In genomic region chr17:81487487-81488275, GRCh38 we compare ENCODE assay signal across 8 cellular contexts. TPM values are rescaled to one million over a fixed set of nuclear protein-coding genes. Genes with fewer than 3 reads are reported as not detected.
A peak's percentile ranks its signal among the peaks of the same experiment; 100 is the strongest.
DNase-seq lines count a peak whose midpoint lies in the region; ATAC-seq and TF ChIP-seq lines count a peak whose summit lies in the region.

No MANE protein-coding gene starts in this region.

- WGBS in esophagus squamous epithelium, 2 donors = 0 to 80% methylated on average over 1 to 2 of the region's 87 CpGs

- H3K27ac ChIP-seq in esophagus squamous epithelium = peak overlapping the region; percentile 65 to 86 (median 74)

- peak overlapping the region; percentile 42 to 73 (median 56) for H3K4me3 ChIP-seq in esophagus squamous epithelium

- intact Hi-C loops in esophagus squamous epithelium (cut with DNase I) = loop anchor here (10.0 kb wide), 1 partner anchor 193 kb away; the partner anchor contains the start of gene SLC38A10

- peak overlapping the region; percentile 57 for H3K4me3 Mint-ChIP-seq in stimulated activated effector memory CD8-positive, alpha-beta T cell treated with anti-CD3 and anti-CD28 coated beads, Interleukin-12 subunit alpha, Interleukin-12 subunit beta, amount 100 ng/mL, for 72 hours

- DNase-seq in EH (ENCODE audit: low read depth) (peak; percentile 77), NCI-H82 treated with DMSO at 0.1 percent for 48 hours (lab: John Stamatoyannopoulos, UW; ENCODE audit: unreplicated experiment) (peak; percentile 39), esophagus squamous epithelium (lab: John Stamatoyannopoulos, UW) (no peak), myocyte (ENCODE audit: low read depth) (peak; percentile 79)
- DNase-seq in activated T-cell treated with anti-CD3 and anti-CD28 coated beads, Interleukin-2, amount 50 U/mL, for 48 hours = peak; percentile 81 to 88
- DNase-seq in stimulated activated effector memory CD8-positive, alpha-beta T cell treated with anti-CD3 and anti-CD28 coated beads, Interleukin-12 subunit alpha, Interleukin-12 subunit beta, amount 100 ng/mL, for 72 hours (ENCODE audit: low spot score in 2 of 2) = peak; percentile 80 to 83

- ATAC-seq in HG03159 (IDR thresholded peaks at IDR 0.05; ENCODE audit: unreplicated experiment) (peak; percentile 57), GM21717 (IDR thresholded peaks at IDR 0.05; ENCODE audit: unreplicated experiment) (no peak)
- ATAC-seq in stimulated activated effector memory CD8-positive, alpha-beta T cell treated with anti-CD3 and anti-CD28 coated beads, Interleukin-12 subunit alpha, Interleukin-12 subunit beta, amount 100 ng/mL, for 72 hours = peak; percentile 90

- peaks cover 29 to 48% (median 30%) of the 10 kb centered on the region in 3 donors for H3K4me1 ChIP-seq in esophagus squamous epithelium

- no peak for TF ChIP-seq CTCF in esophagus squamous epithelium (IDR thresholded peaks at IDR 0.05)

- H3K9me3 ChIP-seq in esophagus squamous epithelium = no peaks in the 10 kb centered on the region

- H3K27me3 ChIP-seq in esophagus squamous epithelium = peaks cover 0 to 35% (median 0%) of the 10 kb centered on the region in 4 donors

- H3K36me3 Mint-ChIP-seq in stimulated activated effector memory CD8-positive, alpha-beta T cell treated with anti-CD3 and anti-CD28 coated beads, Interleukin-12 subunit alpha, Interleukin-12 subunit beta, amount 100 ng/mL, for 72 hours = peaks cover 15% of the 10 kb centered on the region

- TF ChIP-seq POLR2A in esophagus squamous epithelium (IDR thresholded peaks at IDR 0.05) = peak in 2 of 4 donors; percentile 56 to 81

- no peak overlapping the region for H3K27ac Mint-ChIP-seq in stimulated activated effector memory CD8-positive, alpha-beta T cell treated with anti-CD3 and anti-CD28 coated beads, Interleukin-12 subunit alpha, Interleukin-12 subunit beta, amount 100 ng/mL, for 72 hours

- no peaks in the 10 kb centered on the region for H3K9me3 Mint-ChIP-seq in stimulated activated effector memory CD8-positive, alpha-beta T cell treated with anti-CD3 and anti-CD28 coated beads, Interleukin-12 subunit alpha, Interleukin-12 subunit beta, amount 100 ng/mL, for 72 hours

- H3K4me1 Mint-ChIP-seq in stimulated activated effector memory CD8-positive, alpha-beta T cell treated with anti-CD3 and anti-CD28 coated beads, Interleukin-12 subunit alpha, Interleukin-12 subunit beta, amount 100 ng/mL, for 72 hours = peaks cover 11% of the 10 kb centered on the region

- H3K36me3 ChIP-seq in esophagus squamous epithelium = no peaks in the 10 kb centered on the region

RNA-seq across cellular contexts. Expression of gene ACTG1, which starts 24.9 kb away (rescaled TPM):
- total RNA-seq in esophagus squamous epithelium (1,000 to 10,000 TPM; 3,349 to 6,664 (median 4,433) TPM), myocyte (1,458 and 1,934 TPM in 2 replicates)
- polyA plus RNA-seq in myocyte (2012) = 4,670 TPM

RNA-seq across cellular contexts. Expression of gene FSCN2, which starts 40.5 kb away (rescaled TPM):
- total RNA-seq in esophagus squamous epithelium = 1 to 10 TPM in 3 of 4 donors, not detected in 1; 1.1 to 2.3 (median 1.8) TPM
- 1.5 and 3.0 TPM in 2 replicates for total RNA-seq in myocyte
- 4.4 TPM for polyA plus RNA-seq in myocyte (2012)
